Comparison of ENCODE assay signal across 8 cellular contexts in the genomic region with DNA sequence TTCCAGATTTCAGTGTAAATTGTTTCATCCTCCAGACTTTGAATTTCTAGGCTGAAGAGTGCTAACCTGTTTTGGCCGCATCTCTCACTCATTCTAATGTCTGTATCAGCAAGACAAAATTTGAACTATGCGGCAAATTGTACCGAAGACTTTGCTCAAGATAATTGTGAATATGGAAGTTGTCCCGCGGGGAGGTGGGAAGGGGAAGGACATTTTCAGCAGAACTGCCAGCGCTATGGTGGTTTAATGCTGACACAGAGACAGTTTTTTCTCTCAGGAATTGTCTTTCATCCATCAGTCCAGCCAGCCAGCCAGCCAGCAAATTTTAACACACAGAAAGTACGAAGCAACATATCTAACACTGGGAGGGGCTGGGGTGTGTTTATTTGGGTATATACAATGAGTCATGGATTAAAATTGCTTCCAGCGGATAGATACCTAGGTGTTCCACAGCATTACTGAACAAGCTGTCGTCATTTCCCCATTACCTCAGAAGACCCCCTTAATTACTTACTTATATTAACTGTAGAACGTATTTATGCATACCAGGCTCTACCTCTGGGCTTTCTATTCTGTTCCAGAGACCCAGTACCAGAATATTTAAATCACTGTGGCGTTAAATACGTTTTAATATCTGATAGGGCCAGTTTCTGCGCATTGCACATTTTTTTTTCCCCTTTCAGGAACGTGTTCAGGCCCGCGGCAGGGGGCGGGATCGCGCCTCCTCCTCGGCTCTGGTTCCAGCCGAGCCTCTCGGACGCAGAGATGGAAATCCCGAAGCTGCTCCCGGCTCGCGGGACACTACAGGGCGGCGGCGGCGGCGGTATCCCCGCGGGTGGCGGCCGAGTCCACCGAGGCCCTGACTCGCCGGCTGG. TPM values are rescaled to one million over a fixed set of nuclear protein-coding genes. Genes with fewer than 3 reads are reported as not detected.
A peak's percentile ranks its signal among the peaks of the same experiment; 100 is the strongest.
DNase-seq lines count a peak whose midpoint lies in the region; ATAC-seq, FAIRE-seq and TF ChIP-seq lines count a peak whose summit lies in the region.
"Not testable (repeated sequence)": the region's sequence is repeated elsewhere in the genome, so short reads cannot be mapped to it uniquely, and the experiment has no call there.

A gene (plus strand): TSS at position 728 of the 875 bp plus-strand sequence. CDS start 38 bp downstream, at position 766.

- POLR2A ChIA-PET in CD8-positive, alpha-beta memory T cell (lab: Charles Lee); endothelial cell of umbilical vein (lab: Charles Lee): not testable (repeated sequence)

- H3K9me3 ChIP-seq in CD8-positive, alpha-beta memory T cell (ENCODE audit: low read length); endothelial cell of umbilical vein (replicated peaks; ENCODE audit: control insufficient read depth, insufficient read depth, low read length); small intestine (ENCODE audit: control insufficient read depth, low read depth): not testable (repeated sequence)

- not testable (repeated sequence) for H3K9me3 Mint-ChIP-seq in CD8-positive, alpha-beta memory T cell; activated CD8-positive, alpha-beta memory T cell treated with anti-CD3 and anti-CD28 coated beads, Interleukin-2, amount 10 ng/mL, durations not matched to agents 7 days and 5 days (ENCODE audit: low read depth)

- not testable (repeated sequence) for H3K27me3 ChIP-seq in CD8-positive, alpha-beta memory T cell (ENCODE audit: insufficient read depth, low read length, poor library complexity, severe bottlenecking); endothelial cell of umbilical vein (ENCODE audit: control insufficient read depth in 2 of 2, insufficient read depth in 2 of 2, low read length in 2 of 2); small intestine (ENCODE audit: control insufficient read depth in 2 of 2, insufficient read depth in 2 of 2, low read length in 2 of 2)

- H3K4me3 Mint-ChIP-seq in CD8-positive, alpha-beta memory T cell, result peak within 1 kb of the TSS; percentile 78 to 96 (median 88)
- H3K4me3 Mint-ChIP-seq in activated CD8-positive, alpha-beta memory T cell treated with anti-CD3 and anti-CD28 coated beads, Interleukin-2, amount 10 ng/mL, durations not matched to agents 7 days and 5 days, result peak within 1 kb of the TSS; percentile 77

- peaks cover 20% of the 10 kb centered on the region for H3K4me1 ChIP-seq in CD8-positive, alpha-beta memory T cell (ENCODE audit: insufficient read depth, low read length)
- peaks cover 18% of the 10 kb centered on the region for H3K4me1 ChIP-seq in endothelial cell of umbilical vein (ENCODE audit: control insufficient read depth, extremely low read depth, insufficient read depth, low read length)
- H3K4me1 ChIP-seq in small intestine (ENCODE audit: control insufficient read depth in 2 of 2, insufficient read depth in 1 of 2, low read depth in 1 of 2, low read length in 1 of 2), result not testable (repeated sequence)

- H3K36me3 ChIP-seq in CD8-positive, alpha-beta memory T cell (ENCODE audit: insufficient read depth, low read length); endothelial cell of umbilical vein (ENCODE audit: control insufficient read depth in 2 of 2, extremely low read depth in 1 of 2, insufficient read depth in 2 of 2, low read length in 2 of 2); small intestine (ENCODE audit: control insufficient read depth in 2 of 2, insufficient read depth in 2 of 2, low read length in 2 of 2): not testable (repeated sequence)

- peak; percentile 99 for FAIRE-seq in endothelial cell of umbilical vein (lab: Jason Lieb, UNC)
- FAIRE-seq in small intestine (lab: Jason Lieb, UNC), result not testable (repeated sequence)

- not testable (repeated sequence) for H4K20me1 ChIP-seq in endothelial cell of umbilical vein (replicated peaks; ENCODE audit: control insufficient read depth, extremely low read depth, insufficient read depth, low read length)

- DNase-seq in CD8-positive, alpha-beta memory T cell, result peak in 2 of 5 donors; percentile 26 to 50
- DNase-seq in NCI-H2227 treated with DMSO at 0.1 percent for 48 hours (lab: John Stamatoyannopoulos, UW) (peak; percentile 56), endothelial cell of umbilical vein (ENCODE audit: low read depth, low spot score) (peak; percentile 42), lower leg skin (ENCODE audit: low spot score in 2 of 2) (peak in 1 of 2 donors; percentile 15), small intestine (peak; percentile 36)
- DNase-seq in activated CD8-positive, alpha-beta memory T cell treated with anti-CD3 and anti-CD28 coated beads, Interleukin-2, amount 10 ng/mL, durations not matched to agents 7 days and 5 days, result not testable (repeated sequence)

- ATAC-seq in GM19455 (IDR thresholded peaks at IDR 0.05; ENCODE audit: unreplicated experiment) (peak; percentile 51), HG03103 (IDR thresholded peaks at IDR 0.05; ENCODE audit: low read depth, unreplicated experiment) (peak; percentile 35)
- peak; percentile 65 for ATAC-seq in activated CD8-positive, alpha-beta memory T cell treated with anti-CD3 and anti-CD28 coated beads, Interleukin-2, amount 10 ng/mL, durations not matched to agents 7 days and 5 days

- not testable (repeated sequence) for H3K27me3 Mint-ChIP-seq in CD8-positive, alpha-beta memory T cell; activated CD8-positive, alpha-beta memory T cell treated with anti-CD3 and anti-CD28 coated beads, Interleukin-2, amount 10 ng/mL, durations not matched to agents 7 days and 5 days

- H3K4me3 ChIP-seq in CD8-positive, alpha-beta memory T cell (ENCODE audit: low read length), result peak within 1 kb of the TSS; percentile 49
- peak within 1 kb of the TSS; percentile 35 to 62 (median 53) for H3K4me3 ChIP-seq in endothelial cell of umbilical vein (replicated peaks in 1 of 3; ENCODE audit: insufficient read depth in 1 of 3, low read depth in 1 of 3, low read length in 3 of 3)
- H3K4me3 ChIP-seq in lower leg skin (ENCODE audit: low read depth, poor library complexity, severe bottlenecking), result peak within 1 kb of the TSS; percentile 40
- peak within 1 kb of the TSS; percentile 30 to 44 for H3K4me3 ChIP-seq in small intestine (ENCODE audit: low read depth in 1 of 2, low read length in 2 of 2)

- CTCF ChIA-PET in CD8-positive, alpha-beta memory T cell (lab: Charles Lee); activated CD8-positive, alpha-beta memory T cell treated with anti-CD3 and anti-CD28 coated beads, Interleukin-2, amount 10 ng/mL, durations not matched to agents 7 days and 5 days (lab: Charles Lee); endothelial cell of umbilical vein (lab: Charles Lee): not testable (repeated sequence)

- H2AFZ ChIP-seq in endothelial cell of umbilical vein (ENCODE audit: low read depth, low read length), result peak within 1 kb of the TSS; percentile 48

- H3K27ac Mint-ChIP-seq in CD8-positive, alpha-beta memory T cell, result peak within 1 kb of the TSS; percentile 88 to 98 (median 92)
- H3K27ac Mint-ChIP-seq in activated CD8-positive, alpha-beta memory T cell treated with anti-CD3 and anti-CD28 coated beads, Interleukin-2, amount 10 ng/mL, durations not matched to agents 7 days and 5 days, result peak within 1 kb of the TSS; percentile 89

- H3K9me1 ChIP-seq in endothelial cell of umbilical vein (replicated peaks; ENCODE audit: control insufficient read depth, extremely low read depth, insufficient read depth, low read length), result not testable (repeated sequence)

- H3K27ac ChIP-seq in CD8-positive, alpha-beta memory T cell (ENCODE audit: low read depth, low read length), result peak within 1 kb of the TSS; percentile 65
- peak within 1 kb of the TSS; percentile 55 for H3K27ac ChIP-seq in endothelial cell of umbilical vein (ENCODE audit: insufficient read depth, low read depth, low read length)
- H3K27ac ChIP-seq in small intestine (ENCODE audit: low read depth in 1 of 2, low read length in 1 of 2), result peak within 1 kb of the TSS; percentile 69 to 90

- BruUV-seq in endothelial cell of umbilical vein (replicated peaks; lab: Mats Ljungman, UMichigan), result TSS peak; percentile 47

- dilution Hi-C loops in endothelial cell of umbilical vein (cut with MboI; ENCODE audit: extremely low pct_ligation_motif_present, low sequenced_read_pairs), result not testable (repeated sequence)

- 6 to 35% methylated on average over 12 to 16 of the region's 39 CpGs for WGBS in lower leg skin, 2 donors
- 5 to 30% (median 9%) methylated on average over 12 to 15 of the region's 39 CpGs for WGBS in small intestine, 3 donors

- H3K9ac ChIP-seq in endothelial cell of umbilical vein (replicated peaks; ENCODE audit: extremely low read depth, insufficient read depth, low read length), result peak within 1 kb of the TSS; percentile 71

- TF ChIP-seq POLR2A in endothelial cell of umbilical vein (IDR thresholded peaks at IDR 0.05; ENCODE audit: low read depth, low read length); lower leg skin (IDR thresholded peaks at IDR 0.05): not testable (repeated sequence)

- H3K4me2 ChIP-seq in endothelial cell of umbilical vein (ENCODE audit: insufficient read depth, low read length), result peak within 1 kb of the TSS; percentile 67

- H3K4me1 Mint-ChIP-seq in CD8-positive, alpha-beta memory T cell, result peaks cover 31 to 54% (median 40%) of the 10 kb centered on the region in 3 donors
- H3K4me1 Mint-ChIP-seq in activated CD8-positive, alpha-beta memory T cell treated with anti-CD3 and anti-CD28 coated beads, Interleukin-2, amount 10 ng/mL, durations not matched to agents 7 days and 5 days, result peaks cover 34% of the 10 kb centered on the region

- peaks cover 3 to 19% (median 5%) of the 10 kb centered on the region in 3 donors for H3K36me3 Mint-ChIP-seq in CD8-positive, alpha-beta memory T cell
- H3K36me3 Mint-ChIP-seq in activated CD8-positive, alpha-beta memory T cell treated with anti-CD3 and anti-CD28 coated beads, Interleukin-2, amount 10 ng/mL, durations not matched to agents 7 days and 5 days, result peaks cover 10% of the 10 kb centered on the region

- intact Hi-C loops in endothelial cell of umbilical vein (cut with micrococcal nuclease), result loop anchor here (10.0 kb wide), 1 partner anchor 597 kb away; a partner anchor contains a TSS
- intact Hi-C loops in lower leg skin (cut with DNase I; ENCODE audit: low total_unique reads), result not testable (repeated sequence)

- TF ChIP-seq CTCF in endothelial cell of umbilical vein (IDR thresholded peaks at IDR 0.05; ENCODE audit: extremely low read depth in 1 of 2, insufficient read depth in 1 of 2, low read depth in 1 of 2, low read length in 2 of 2); lower leg skin (IDR thresholded peaks at IDR 0.05): not testable (repeated sequence)

- peaks cover 25% of the 10 kb centered on the region for H3K79me2 ChIP-seq in endothelial cell of umbilical vein (ENCODE audit: control insufficient read depth, insufficient read depth, low read length)

RNA-seq across cellular contexts. Expression of the gene that starts here (rescaled TPM):
- 1 to 10 TPM; 6.5 to 6.6 TPM for total RNA-seq in CD8-positive, alpha-beta memory T cell
- 5.6 TPM for polyA plus RNA-seq in CD8-positive, alpha-beta memory T cell
- total RNA-seq in activated CD8-positive, alpha-beta memory T cell treated with anti-CD3 and anti-CD28 coated beads, Interleukin-2, amount 10 ng/mL, durations not matched to agents 7 days and 5 days, result 1 to 10 TPM; 4.2 to 5.1 TPM
- total RNA-seq in endothelial cell of umbilical vein (8.4 and 8.7 TPM in 2 replicates), lower leg skin (10 to 100 TPM; 13.3 to 21.8 (median 14.5) TPM)
- polyA plus RNA-seq in endothelial cell of umbilical vein (5.7 and 6.3 TPM in 2 replicates), small intestine (1 to 10 TPM; 1.1 to 2.6 (median 1.4) TPM)
- polyA plus RNA-seq in endothelial cell of umbilical vein (2011; cell fraction: cytosol; rRNA removed), result 5.0 and 5.1 TPM in 2 replicates
- 4.8 and 6.5 TPM in 2 replicates for polyA plus RNA-seq in endothelial cell of umbilical vein (2011; cell fraction: nucleus; rRNA removed)
- polyA plus RNA-seq in endothelial cell of umbilical vein (2012), result 9.0 and 9.4 TPM in 2 replicates
- 17.4 and 23.0 TPM in 2 replicates for polyA minus RNA-seq in endothelial cell of umbilical vein
- polyA minus RNA-seq in endothelial cell of umbilical vein (2011; cell fraction: cytosol; rRNA and poly(A)+ RNA removed), result 68.6 TPM
- 18.8 and 24.6 TPM in 2 replicates for polyA minus RNA-seq in endothelial cell of umbilical vein (2011; cell fraction: nucleus; rRNA and poly(A)+ RNA removed)
